Comparison of ENCODE assay signal across 8 cellular contexts in genomic region chr4:52750819-52751348, GRCh38. TPM values are rescaled to one million over a fixed set of nuclear protein-coding genes. Genes with fewer than 3 reads are reported as not detected.
A peak's percentile ranks its signal among the peaks of the same experiment; 100 is the strongest.
DNase-seq lines count a peak whose midpoint lies in the region; ATAC-seq and TF ChIP-seq lines count a peak whose summit lies in the region.

No MANE protein-coding gene starts in this region.

- ATAC-seq in IMR-90 (ENCODE audit: low read depth) (peak; percentile 62), GM19467 (IDR thresholded peaks at IDR 0.05; ENCODE audit: unreplicated experiment) (no peak), GM21360 (IDR thresholded peaks at IDR 0.05; ENCODE audit: unreplicated experiment) (no peak), GM21515 (IDR thresholded peaks at IDR 0.05; ENCODE audit: unreplicated experiment) (no peak)

- intact Hi-C loops in IMR-90 (cut with micrococcal nuclease) = no loop called here

- H4K20me1 ChIP-seq in IMR-90 (ENCODE audit: insufficient read depth, low read length) (no peaks in the 10 kb centered on the region), smooth muscle cell (ENCODE audit: low read depth) (no peaks in the 10 kb centered on the region)

- H3K4me2 ChIP-seq in IMR-90 (ENCODE audit: low read depth, low read length) (peak overlapping the region; percentile 80), smooth muscle cell (peak overlapping the region; percentile 97)

- no peaks in the 10 kb centered on the region for H3K79me1 ChIP-seq in IMR-90 (ENCODE audit: low read depth in 1 of 2, low read length in 2 of 2)

- POLR2A ChIA-PET in IMR-90 (lab: Charles Lee; ENCODE audit: unreplicated experiment) = no interaction called here

- H3K9ac ChIP-seq in IMR-90 (ENCODE audit: low read depth, low read length) (peak overlapping the region; percentile 24; the same call in 1 of the 2 replicates), iPS-20b (ENCODE audit: low read depth, low read length) (peak overlapping the region; percentile 72; the same call in 1 of the 2 replicates), smooth muscle cell (ENCODE audit: low read depth) (no peak overlapping the region)

- H3K4ac ChIP-seq in IMR-90 (ENCODE audit: low read depth, low read length) = no peak overlapping the region

- H3K14ac ChIP-seq in IMR-90 (replicated peaks; ENCODE audit: low read depth, low read length) = no peak overlapping the region

- H2BK5ac ChIP-seq in IMR-90 (ENCODE audit: low read depth, low read length, poor library complexity, severe bottlenecking) = no peak overlapping the region

- no peak for TF ChIP-seq POLR2A in IMR-90 (IDR thresholded peaks at IDR 0.05; ENCODE audit: low read depth, low read length)

- H3K4me1 ChIP-seq in IMR-90 (ENCODE audit: control insufficient read depth, insufficient read depth, low read length) (peaks cover 4% of the 10 kb centered on the region; the same call in 1 of the 2 replicates), iPS-20b (ENCODE audit: insufficient read depth, low read length) (no peaks in the 10 kb centered on the region), smooth muscle cell (ENCODE audit: low read depth) (no peaks in the 10 kb centered on the region)

- no peak for TF ChIP-seq CTCF in IMR-90 (conservative IDR thresholded peaks at IDR 0.05; ENCODE audit: low read depth, low read length)
- TF ChIP-seq CTCF in astrocyte of the spinal cord (IDR thresholded peaks at IDR 0.05; ENCODE audit: low read depth, low read length) = no peak
- no peak for TF ChIP-seq CTCF in smooth muscle cell (IDR thresholded peaks at IDR 0.05; ENCODE audit: borderline replicate concordance, insufficient read depth, poor library complexity, severe bottlenecking)

- H2AFZ ChIP-seq in IMR-90 (replicated peaks; ENCODE audit: low read length, poor library complexity) (peak overlapping the region; percentile 87), smooth muscle cell (ENCODE audit: low read depth) (peak overlapping the region; percentile 98)

- H4K5ac ChIP-seq in IMR-90 (ENCODE audit: low read depth, low read length) = no peak overlapping the region

- H2BK15ac ChIP-seq in IMR-90 (ENCODE audit: low read depth, low read length) = no peak overlapping the region

- no peak for TF ChIP-seq RAD21 in IMR-90 (IDR thresholded peaks at IDR 0.05; ENCODE audit: low read length)

- H3F3A ChIP-seq in smooth muscle cell (ENCODE audit: low read depth) = no peaks in the 10 kb centered on the region

- 31% methylated on average over 7 of the region's 49 CpGs; no CpG with 5 or more reads in 1 of the 2 experiments for WGBS in IMR-90 (ENCODE audit: extremely low coverage in 2 of 2, insufficient read length in 1 of 2), 2 experiments
- 5% methylated on average over 45 of the region's 49 CpGs for WGBS in smooth muscle cell (ENCODE audit: low lambda C conversion rate)

- DNase-seq in IMR-90 = no peak
- DNase-seq in astrocyte of the spinal cord (ENCODE audit: low read depth, low spot score) = no peak
- peak; percentile 38 for DNase-seq in smooth muscle cell (lab: John Stamatoyannopoulos, UW; ENCODE audit: unreplicated experiment)
- DNase-seq in NCI-H1417 treated with DMSO at 0.1 percent for 48 hours (lab: John Stamatoyannopoulos, UW) = no peak

- no peak overlapping the region for H3K56ac ChIP-seq in IMR-90 (ENCODE audit: extremely low read depth, insufficient read depth, low read length)

- H3K79me2 ChIP-seq in smooth muscle cell (ENCODE audit: low read depth) = no peaks in the 10 kb centered on the region

- H4K91ac ChIP-seq in IMR-90 (ENCODE audit: insufficient read depth, low read depth, low read length) = no peak overlapping the region

- H3K36me3 ChIP-seq in IMR-90 (ENCODE audit: control insufficient read depth, insufficient read depth, low read length) (no peaks in the 10 kb centered on the region), iPS-20b (ENCODE audit: insufficient read depth, low read depth, low read length) (peaks cover 14% of the 10 kb centered on the region; the same call in 1 of the 2 replicates), smooth muscle cell (ENCODE audit: low read depth) (no peaks in the 10 kb centered on the region)

- H2BK120ac ChIP-seq in IMR-90 (ENCODE audit: low read depth, low read length) = no peak overlapping the region

- BruUV-seq in IMR-90 (replicated peaks; lab: Mats Ljungman, UMichigan) = no TSS peak

- H2AK9ac ChIP-seq in IMR-90 (replicated peaks; ENCODE audit: low read depth, low read length, poor library complexity) = no peak overlapping the region

- H3K27ac ChIP-seq in IMR-90 (ENCODE audit: insufficient read depth, low read length) (no peak overlapping the region), iPS-20b (ENCODE audit: low read length) (no peak overlapping the region), smooth muscle cell (ENCODE audit: low read depth) (no peak overlapping the region)

- CTCF ChIA-PET in IMR-90 (lab: Yijun Ruan, JAX) = interaction anchor here (0.5 to 0.6 kb wide), 2 partner anchors 144 to 375 kb away, joined by 3 to 8 read pairs; no protein-coding TSS in a partner anchor

- in situ Hi-C loops in IMR-90 (cut with MboI; ENCODE audit: low sequenced_read_pairs) (no loop called here), astrocyte of the spinal cord (cut with HindIII; ENCODE audit: low sequenced_read_pairs) (no loop called here)

- peaks cover 10% of the 10 kb centered on the region for H3K27me3 ChIP-seq in IMR-90 (ENCODE audit: control insufficient read depth, insufficient read depth, low read length)
- peaks cover 37% of the 10 kb centered on the region for H3K27me3 ChIP-seq in iPS-20b (ENCODE audit: insufficient read depth, low read length)
- H3K27me3 ChIP-seq in smooth muscle cell (ENCODE audit: low read depth) = no peaks in the 10 kb centered on the region

- no peak overlapping the region for H3K18ac ChIP-seq in IMR-90 (ENCODE audit: low read depth, low read length)

- no peak overlapping the region for H4K8ac ChIP-seq in IMR-90 (ENCODE audit: low read depth in 2 of 2, low read length in 2 of 2)

- peak overlapping the region; percentile 48 for H3K4me3 ChIP-seq in IMR-90 (ENCODE audit: insufficient read depth, low read depth, low read length)
- peak overlapping the region; percentile 42 for H3K4me3 ChIP-seq in astrocyte of the spinal cord (ENCODE audit: low read depth, low read length)
- peak overlapping the region; percentile 66; the same call in 1 of the 2 replicates for H3K4me3 ChIP-seq in iPS-20b (ENCODE audit: low read length)
- peak overlapping the region; percentile 62 for H3K4me3 ChIP-seq in smooth muscle cell

- no peak overlapping the region for H2BK20ac ChIP-seq in IMR-90 (ENCODE audit: low read depth, low read length)

- H3K9me3 ChIP-seq in IMR-90 (ENCODE audit: control insufficient read depth, insufficient read depth, low read length) (no peaks in the 10 kb centered on the region), iPS-20b (ENCODE audit: insufficient read depth, low read depth, low read length) (no peaks in the 10 kb centered on the region), smooth muscle cell (replicated peaks; ENCODE audit: low read depth) (no peaks in the 10 kb centered on the region)

- H3K9me1 ChIP-seq in IMR-90 (ENCODE audit: insufficient read depth, low read length) = no peaks in the 10 kb centered on the region

- dilution Hi-C loops in IMR-90 (cut with HindIII; ENCODE audit: low sequenced_read_pairs, unreplicated experiment) = no loop called here

- H3K23ac ChIP-seq in IMR-90 (ENCODE audit: low read depth, low read length) = no peak overlapping the region; the same call in 1 of the 2 replicates

- no peak overlapping the region for H2AK5ac ChIP-seq in IMR-90 (ENCODE audit: low read depth, low read length)

TF ChIP-seq in IMR-90, 13 proteins besides CTCF, POLR2A, EP300 and RAD21:
- TF ChIP-seq CHD1 (IDR thresholded peaks at IDR 0.05; ENCODE audit: low read depth, low read length) (no peak), ELK1 (IDR thresholded peaks at IDR 0.05; ENCODE audit: borderline replicate concordance, low read depth, low read length) (no peak), USF2 (IDR thresholded peaks at IDR 0.05; ENCODE audit: low read depth, low read length) (no peak), MXI1 (IDR thresholded peaks at IDR 0.05; ENCODE audit: borderline replicate concordance, low read depth, low read length) (no peak), CEBPB (IDR thresholded peaks at IDR 0.05; ENCODE audit: low read depth, low read length) (no peak), BHLHE40 (IDR thresholded peaks at IDR 0.05; ENCODE audit: low read depth, low read length) (no peak), RFX5 (IDR thresholded peaks at IDR 0.05; ENCODE audit: low read depth, low read length) (no peak), MAZ (IDR thresholded peaks at IDR 0.05; ENCODE audit: borderline replicate concordance, low read depth, low read length) (no peak), NFE2L2 (IDR thresholded peaks at IDR 0.05; ENCODE audit: low read depth, low read length) (no peak), FOS (IDR thresholded peaks at IDR 0.05; ENCODE audit: low read depth, low read length) (no peak), RCOR1 (IDR thresholded peaks at IDR 0.05; ENCODE audit: insufficient replicate concordance, low read length) (no peak), MAFK (IDR thresholded peaks at IDR 0.05; ENCODE audit: low read depth, low read length) (no peak), SMC3 (IDR thresholded peaks at IDR 0.05; ENCODE audit: low read depth, low read length) (no peak)

RNA-seq across cellular contexts. Expression of gene ERVMER34-1, which starts 0.3 kb away (rescaled TPM):
- total RNA-seq in IMR-90 (2012; rRNA removed) (not detected in 2 replicates), smooth muscle cell (3.4 and 4.1 TPM in 2 replicates)
- polyA plus RNA-seq in IMR-90 (2012; rRNA removed) (not detected in 2 replicates), smooth muscle cell (0.71 and 1.5 TPM in 2 replicates)
- polyA plus RNA-seq in IMR-90 (2012; cell fraction: cytosol; rRNA removed) = 0.01 TPM in 1 of 2 replicates, not detected in the other
- 0.03 TPM in 1 of 2 replicates, not detected in the other for polyA plus RNA-seq in IMR-90 (2012; cell fraction: nucleus; rRNA removed; ENCODE audit: low replicate concordance)
